Comparison of ENCODE assay signal across 12 cellular contexts in the genomic region with DNA sequence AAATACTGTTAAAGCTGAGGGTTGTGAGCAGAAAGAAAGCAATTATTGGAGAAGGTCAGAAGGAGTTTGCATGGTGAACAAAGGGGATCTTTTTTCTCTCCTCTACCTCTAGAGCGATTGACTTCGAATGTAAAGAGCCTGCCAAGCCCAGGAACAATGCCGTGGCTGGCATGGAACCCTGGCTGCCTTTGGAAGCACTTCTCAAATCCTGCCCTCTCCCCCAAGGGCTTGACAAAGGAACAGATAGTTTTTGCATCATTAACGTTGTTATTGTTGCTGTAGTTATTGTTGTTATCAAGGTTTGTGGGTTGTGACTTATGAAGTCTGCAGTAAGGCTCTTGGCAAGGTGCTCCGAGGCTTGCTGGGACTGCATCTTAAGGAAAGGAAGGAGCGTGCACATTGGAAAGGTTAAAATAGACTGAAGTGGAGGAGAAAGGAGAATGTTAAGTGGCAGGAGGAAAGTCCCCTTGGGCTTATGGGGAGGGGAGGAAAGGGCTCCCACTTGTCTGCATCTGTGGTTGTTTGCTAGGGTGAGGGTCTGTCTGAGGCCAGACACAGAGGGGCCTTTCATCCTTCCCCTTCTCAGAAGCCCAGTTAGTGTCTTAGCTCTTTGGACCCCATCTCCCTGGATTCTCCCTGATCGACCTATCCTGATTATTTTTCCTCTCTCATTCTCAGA. TPM values are rescaled to one million over a fixed set of nuclear protein-coding genes. Genes with fewer than 3 reads are reported as not detected.
DNase-seq lines count a peak whose midpoint lies in the region; ATAC-seq and TF ChIP-seq lines count a peak whose summit lies in the region.
"Had no signal": no experiment of that assay in that cellular context is flagged by ENCODE, and none has a peak within 500 bp of the region (broad histone marks: within the 10 kb centered on the region; RNA-seq: fewer than 3 reads in every experiment).

No MANE protein-coding gene starts in this region.

- ATAC-seq in right cardiac atrium, result no peak
- no peak for ATAC-seq in central memory CD8-positive, alpha-beta T cell (replicated peaks; ENCODE audit: extremely low read depth, poor library complexity, severe bottlenecking)
- no peak for ATAC-seq in activated CD8-positive, alpha-beta memory T cell treated with anti-CD3 and anti-CD28 coated beads, Interleukin-2, amount 10 ng/mL, durations not matched to agents 7 days and 5 days
- no peak for ATAC-seq in naive thymus-derived CD4-positive, alpha-beta T cell

- H3K27me3 Mint-ChIP-seq in central memory CD8-positive, alpha-beta T cell, result no peaks in the 10 kb centered on the region
- H3K27me3 Mint-ChIP-seq in mesothelial cell of epicardium (ENCODE audit: low read depth), result no peaks in the 10 kb centered on the region
- no peaks in the 10 kb centered on the region for H3K27me3 Mint-ChIP-seq in activated CD8-positive, alpha-beta memory T cell treated with anti-CD3 and anti-CD28 coated beads, Interleukin-2, amount 10 ng/mL, durations not matched to agents 7 days and 5 days
- no peaks in the 10 kb centered on the region for H3K27me3 Mint-ChIP-seq in naive thymus-derived CD4-positive, alpha-beta T cell

- peaks cover 18% of the 10 kb centered on the region for H3K4me1 Mint-ChIP-seq in central memory CD8-positive, alpha-beta T cell
- H3K4me1 Mint-ChIP-seq in mesothelial cell of epicardium, result peaks cover 41% of the 10 kb centered on the region
- H3K4me1 Mint-ChIP-seq in activated CD8-positive, alpha-beta memory T cell treated with anti-CD3 and anti-CD28 coated beads, Interleukin-2, amount 10 ng/mL, durations not matched to agents 7 days and 5 days, result peaks cover 34% of the 10 kb centered on the region
- H3K4me1 Mint-ChIP-seq in naive thymus-derived CD4-positive, alpha-beta T cell, result peaks cover 21 to 49% (median 32%) of the 10 kb centered on the region in 7 donors

- H3K27ac ChIP-seq in right cardiac atrium (ENCODE audit: low read length) (peak overlapping the region; percentile 2), right atrium auricular region (no peak overlapping the region)
- no peak overlapping the region for H3K27ac ChIP-seq in naive thymus-derived CD4-positive, alpha-beta T cell (ENCODE audit: low read depth, low read length)

- DNase-seq in right cardiac atrium (no peak), right atrium auricular region (ENCODE audit: low spot score) (no peak), mesothelial cell of epicardium (ENCODE audit: low spot score in 2 of 2, unreplicated experiment in 2 of 2) (no peak), A172 (ENCODE audit: low spot score) (no peak), activated T-cell treated with anti-CD3 and anti-CD28 coated beads for 4 hours (no peak)
- no peak for DNase-seq in central memory CD8-positive, alpha-beta T cell (ENCODE audit: low spot score in 2 of 2)
- no peak for DNase-seq in activated CD8-positive, alpha-beta memory T cell treated with anti-CD3 and anti-CD28 coated beads, Interleukin-2, amount 10 ng/mL, durations not matched to agents 7 days and 5 days
- DNase-seq in naive thymus-derived CD4-positive, alpha-beta T cell, result no peak
- DNase-seq: HCEC 1CT, NCI-H1930, SHP77 had no signal

- H3K36me3 ChIP-seq in right atrium auricular region, result no peaks in the 10 kb centered on the region
- H3K36me3 ChIP-seq in naive thymus-derived CD4-positive, alpha-beta T cell (ENCODE audit: control insufficient read depth in 2 of 3, insufficient read depth in 3 of 3, low read length in 3 of 3), result no peaks in the 10 kb centered on the region

- TF ChIP-seq CTCF in right atrium auricular region (IDR thresholded peaks at IDR 0.05), result no peak
- TF ChIP-seq CTCF in mesothelial cell of epicardium (IDR thresholded peaks at IDR 0.05; ENCODE audit: unreplicated experiment), result no peak

- 35% methylated on average over 7 of the region's 7 CpGs for WGBS in right cardiac atrium

- POLR2A ChIA-PET in naive thymus-derived CD4-positive, alpha-beta T cell (lab: Charles Lee), result no interaction called here

- intact Hi-C loops in right cardiac atrium (cut with DNase I), result no loop called here
- intact Hi-C loops in naive thymus-derived CD4-positive, alpha-beta T cell (cut with micrococcal nuclease), result no loop called here

- H3K4me3 ChIP-seq in right cardiac atrium (ENCODE audit: low read length) (no peak overlapping the region), right atrium auricular region (no peak overlapping the region)
- H3K4me3 ChIP-seq in naive thymus-derived CD4-positive, alpha-beta T cell (ENCODE audit: low read length), result no peak overlapping the region
- H3K4me3 ChIP-seq: skin epidermis had no signal

- H3K9me3 ChIP-seq in right cardiac atrium (ENCODE audit: control insufficient read depth, low read length), result no peaks in the 10 kb centered on the region
- no peaks in the 10 kb centered on the region for H3K9me3 ChIP-seq in right atrium auricular region
- H3K9me3 ChIP-seq in naive thymus-derived CD4-positive, alpha-beta T cell (ENCODE audit: control insufficient read depth in 2 of 3, low read length in 3 of 3), result no peaks in the 10 kb centered on the region

- no peak overlapping the region for H3K4me3 Mint-ChIP-seq in central memory CD8-positive, alpha-beta T cell
- no peak overlapping the region for H3K4me3 Mint-ChIP-seq in mesothelial cell of epicardium
- H3K4me3 Mint-ChIP-seq in activated CD8-positive, alpha-beta memory T cell treated with anti-CD3 and anti-CD28 coated beads, Interleukin-2, amount 10 ng/mL, durations not matched to agents 7 days and 5 days, result no peak overlapping the region
- H3K4me3 Mint-ChIP-seq in naive thymus-derived CD4-positive, alpha-beta T cell, result peak overlapping the region in 1 of 10 donors; percentile 55

- no peaks in the 10 kb centered on the region for H3K9me3 Mint-ChIP-seq in central memory CD8-positive, alpha-beta T cell
- H3K9me3 Mint-ChIP-seq in mesothelial cell of epicardium, result no peaks in the 10 kb centered on the region
- H3K9me3 Mint-ChIP-seq in activated CD8-positive, alpha-beta memory T cell treated with anti-CD3 and anti-CD28 coated beads, Interleukin-2, amount 10 ng/mL, durations not matched to agents 7 days and 5 days (ENCODE audit: low read depth), result no peaks in the 10 kb centered on the region
- H3K9me3 Mint-ChIP-seq in naive thymus-derived CD4-positive, alpha-beta T cell, result no peaks in the 10 kb centered on the region

- H3K27me3 ChIP-seq in right cardiac atrium (ENCODE audit: control insufficient read depth, insufficient read depth), result no peaks in the 10 kb centered on the region
- no peaks in the 10 kb centered on the region for H3K27me3 ChIP-seq in right atrium auricular region
- H3K27me3 ChIP-seq in naive thymus-derived CD4-positive, alpha-beta T cell (ENCODE audit: control insufficient read depth in 2 of 2, insufficient read depth in 2 of 2, low read length in 2 of 2), result no peaks in the 10 kb centered on the region

- H3K4me1 ChIP-seq in right cardiac atrium (ENCODE audit: control insufficient read depth, insufficient read depth, low read length), result peaks cover 41% of the 10 kb centered on the region
- H3K4me1 ChIP-seq in right atrium auricular region, result peaks cover 0 to 89% of the 10 kb centered on the region in 2 donors
- no peaks in the 10 kb centered on the region for H3K4me1 ChIP-seq in naive thymus-derived CD4-positive, alpha-beta T cell (ENCODE audit: control insufficient read depth in 2 of 2, insufficient read depth in 2 of 2, low read length in 2 of 2)

- no peaks in the 10 kb centered on the region for H3K36me3 Mint-ChIP-seq in central memory CD8-positive, alpha-beta T cell (ENCODE audit: insufficient read depth)
- H3K36me3 Mint-ChIP-seq in mesothelial cell of epicardium, result no peaks in the 10 kb centered on the region
- H3K36me3 Mint-ChIP-seq in activated CD8-positive, alpha-beta memory T cell treated with anti-CD3 and anti-CD28 coated beads, Interleukin-2, amount 10 ng/mL, durations not matched to agents 7 days and 5 days, result no peaks in the 10 kb centered on the region
- peaks cover 0 to under 1% (median 0%) of the 10 kb centered on the region in 5 donors for H3K36me3 Mint-ChIP-seq in naive thymus-derived CD4-positive, alpha-beta T cell

- H3K27ac Mint-ChIP-seq in central memory CD8-positive, alpha-beta T cell (ENCODE audit: low read depth), result peak overlapping the region; percentile 17
- H3K27ac Mint-ChIP-seq in mesothelial cell of epicardium, result peak overlapping the region; percentile 1
- H3K27ac Mint-ChIP-seq in activated CD8-positive, alpha-beta memory T cell treated with anti-CD3 and anti-CD28 coated beads, Interleukin-2, amount 10 ng/mL, durations not matched to agents 7 days and 5 days, result no peak overlapping the region
- H3K27ac Mint-ChIP-seq in naive thymus-derived CD4-positive, alpha-beta T cell, result no peak overlapping the region

- CTCF ChIA-PET in activated CD8-positive, alpha-beta memory T cell treated with anti-CD3 and anti-CD28 coated beads, Interleukin-2, amount 10 ng/mL, durations not matched to agents 7 days and 5 days (lab: Charles Lee), result no interaction called here
- CTCF ChIA-PET in naive thymus-derived CD4-positive, alpha-beta T cell (lab: Charles Lee), result no interaction called here

RNA-seq across cellular contexts. Expression of a gene that starts 16.8 kb away (rescaled TPM):
- total RNA-seq in right cardiac atrium, result 10 to 100 TPM in 2 of 4 donors, 1 to 10 TPM in 2; 8.8 to 11.1 (median 9.9) TPM
- 8.3 TPM for polyA plus RNA-seq in right cardiac atrium
- total RNA-seq in right atrium auricular region, result 1 to 10 TPM; 8.0 to 9.0 TPM
- total RNA-seq in mesothelial cell of epicardium, result 18.0 to 20.1 TPM (median 19.1 TPM) in 3 replicates
- total RNA-seq in A172 (2014; rRNA removed; shearing (Covaris generic)), result 15.0 and 16.5 TPM in 2 replicates
- 10 to 100 TPM in 1 of 2 experiments, 1 to 10 TPM in 1; 9.4 to 11.1 TPM for total RNA-seq in activated CD8-positive, alpha-beta memory T cell treated with anti-CD3 and anti-CD28 coated beads, Interleukin-2, amount 10 ng/mL, durations not matched to agents 7 days and 5 days
- 10 to 100 TPM in 1 of 5 experiments, 1 to 10 TPM in 4; 4.0 to 21.7 (median 6.3) TPM for total RNA-seq in naive thymus-derived CD4-positive, alpha-beta T cell
- 1 to 10 TPM; 3.4 to 5.3 TPM for polyA plus RNA-seq in naive thymus-derived CD4-positive, alpha-beta T cell

RNA-seq across cellular contexts. Expression of a gene that starts 56.0 kb away (rescaled TPM):
- total RNA-seq in right cardiac atrium, result 1 to 10 TPM in 3 of 4 donors, under 1 TPM in 1; 0.72 to 4.9 (median 3.1) TPM
- 3.3 TPM for polyA plus RNA-seq in right cardiac atrium
- total RNA-seq in right atrium auricular region, result 1 to 10 TPM in 1 of 2 donors, under 1 TPM in 1; 0.51 to 3.5 TPM
- 0.20 to 0.51 TPM (median 0.27 TPM) in 3 replicates for total RNA-seq in mesothelial cell of epicardium
- total RNA-seq in A172 (2014; rRNA removed; shearing (Covaris generic)), result not detected in 2 replicates
- total RNA-seq in activated CD8-positive, alpha-beta memory T cell treated with anti-CD3 and anti-CD28 coated beads, Interleukin-2, amount 10 ng/mL, durations not matched to agents 7 days and 5 days, result not detected
- under 1 TPM in 3 of 5 experiments, not detected in 2; 0.19 to 0.51 (median 0.24) TPM for total RNA-seq in naive thymus-derived CD4-positive, alpha-beta T cell
- not detected for polyA plus RNA-seq in naive thymus-derived CD4-positive, alpha-beta T cell

Comparison
In these comparisons a context has a peak if more than half of its experiments do, and no peak if none do; other contexts are left out.
1. H3K27ac Mint-ChIP-seq: peak in central memory CD8-positive, alpha-beta T cell (single experiment) and mesothelial cell of epicardium (single experiment); none in activated CD8-positive, alpha-beta memory T cell treated with anti-CD3 and anti-CD28 coated beads, Interleukin-2, amount 10 ng/mL, durations not matched to agents 7 days and 5 days (single experiment) and naive thymus-derived CD4-positive, alpha-beta T cell (0 of 9).